14 cellular contexts compared by ENCODE assay signal in genomic region chr6:18266524-18266908, GRCh38. TPM values are rescaled to one million over a fixed set of nuclear protein-coding genes. Genes with fewer than 3 reads are reported as not detected.
DNase-seq lines count a peak whose midpoint lies in the region; ATAC-seq and TF ChIP-seq lines count a peak whose summit lies in the region.
"Had no signal": no experiment of that assay in that cellular context is flagged by ENCODE, and none has a peak within 500 bp of the region (broad histone marks: within the 10 kb centered on the region; RNA-seq: fewer than 3 reads in every experiment).

No MANE protein-coding gene starts in this region.

- H3K4me2 ChIP-seq in mesenchymal stem cell (ENCODE audit: low read length, poor library complexity, severe bottlenecking) (no peak overlapping the region), smooth muscle cell (no peak overlapping the region)
- H3K4me2 ChIP-seq: GM23338 had no signal

- H3F3A ChIP-seq in smooth muscle cell (ENCODE audit: low read depth) = peaks cover 8% of the 10 kb centered on the region

- H3K9ac ChIP-seq in mesenchymal stem cell (ENCODE audit: low read length) = no peak overlapping the region
- H3K9ac ChIP-seq in smooth muscle cell (ENCODE audit: low read depth) = no peak overlapping the region

- intact Hi-C loops in right cardiac atrium (cut with DNase I) = no loop called here
- intact Hi-C loops in cardiac septum (cut with DNase I) = loop anchor here (10.0 kb wide), 1 partner anchor 112 kb away; the partner anchor contains the start of genes KDM1B and TPMT

- no peaks in the 10 kb centered on the region for H3K27me3 ChIP-seq in right cardiac atrium (ENCODE audit: control insufficient read depth, insufficient read depth)
- H3K27me3 ChIP-seq in mesenchymal stem cell (ENCODE audit: control insufficient read depth in 1 of 2, insufficient read depth in 1 of 2, low read length in 2 of 2) = no peaks in the 10 kb centered on the region
- no peaks in the 10 kb centered on the region for H3K27me3 ChIP-seq in smooth muscle cell (ENCODE audit: low read depth)

- TF ChIP-seq CTCF in smooth muscle cell (IDR thresholded peaks at IDR 0.05; ENCODE audit: borderline replicate concordance, insufficient read depth, poor library complexity, severe bottlenecking) = no peak

- H4K20me1 ChIP-seq in smooth muscle cell (ENCODE audit: low read depth) = peaks cover 13% of the 10 kb centered on the region

- H4K8ac ChIP-seq in mesenchymal stem cell (ENCODE audit: low read length) = no peak overlapping the region

- H3K14ac ChIP-seq in mesenchymal stem cell (ENCODE audit: low read length in 2 of 2) = no peak overlapping the region

- H4K91ac ChIP-seq in mesenchymal stem cell (ENCODE audit: low read length) = peak overlapping the region; percentile 18

- WGBS in right cardiac atrium = 97% methylated on average over 11 of the region's 11 CpGs
- 98% methylated on average over 10 of the region's 11 CpGs for WGBS in mesenchymal stem cell
- 89% methylated on average over 11 of the region's 11 CpGs for WGBS in smooth muscle cell (ENCODE audit: low lambda C conversion rate)

- H3K18ac ChIP-seq in mesenchymal stem cell (ENCODE audit: low read depth in 1 of 2, low read length in 2 of 2) = no peak overlapping the region

- H3K27ac ChIP-seq in right cardiac atrium (ENCODE audit: low read length) (no peak overlapping the region), mesenchymal stem cell (ENCODE audit: low read length, poor library complexity, severe bottlenecking) (no peak overlapping the region), smooth muscle cell (ENCODE audit: low read depth) (no peak overlapping the region)

- H3K4ac ChIP-seq in mesenchymal stem cell (ENCODE audit: low read depth in 1 of 2, low read length in 2 of 2) = no peak overlapping the region

- H2BK12ac ChIP-seq in mesenchymal stem cell (ENCODE audit: low read length in 2 of 2) = no peak overlapping the region

- H2BK5ac ChIP-seq in mesenchymal stem cell (ENCODE audit: low read depth, low read length, poor library complexity, severe bottlenecking) = no peak overlapping the region

- H3K36me3 ChIP-seq in mesenchymal stem cell (ENCODE audit: control insufficient read depth in 1 of 2, insufficient read depth in 2 of 2, low read depth in 1 of 2, low read length in 2 of 2) (no peaks in the 10 kb centered on the region), smooth muscle cell (ENCODE audit: low read depth) (no peaks in the 10 kb centered on the region)

- no peak overlapping the region for H2BK120ac ChIP-seq in mesenchymal stem cell (ENCODE audit: low read depth, low read length)

- no peak overlapping the region for H2AK5ac ChIP-seq in mesenchymal stem cell (ENCODE audit: low read length, severe bottlenecking)

- DNase-seq in right cardiac atrium (peak in 2 of 3 donors; percentile 48 to 58), cardiac septum (ENCODE audit: low spot score) (no peak), SHP77 treated with DMSO at 0.1 percent for 48 hours (lab: John Stamatoyannopoulos, UW) (peak; percentile 3), mesenchymal stem cell (no peak), smooth muscle cell (lab: John Stamatoyannopoulos, UW; ENCODE audit: unreplicated experiment) (no peak)
- no peak for DNase-seq in effector CD8-positive, alpha-beta T cell (lab: John Stamatoyannopoulos, UW)
- DNase-seq: C1 segment of cervical spinal cord, Calu3, COR-L47, DMS79 treated with DMSO at 0.1 percent for 48 hours, GF-D8, HFFc6 had no signal

- H3K4me1 ChIP-seq in right cardiac atrium (ENCODE audit: control insufficient read depth, insufficient read depth, low read length) (no peaks in the 10 kb centered on the region), mesenchymal stem cell (ENCODE audit: control insufficient read depth, insufficient read depth, low read depth, low read length) (no peaks in the 10 kb centered on the region), smooth muscle cell (ENCODE audit: low read depth) (peaks cover 10% of the 10 kb centered on the region)

- peak overlapping the region in 1 of 2 experiments; percentile 67 for H3K23ac ChIP-seq in mesenchymal stem cell (ENCODE audit: low read length in 2 of 2)

- no peak overlapping the region for H2AFZ ChIP-seq in mesenchymal stem cell (ENCODE audit: low read depth, low read length)
- no peak overlapping the region for H2AFZ ChIP-seq in smooth muscle cell (ENCODE audit: low read depth)
- H2AFZ ChIP-seq: GM23338 had no signal

- H3K9me3 ChIP-seq in right cardiac atrium (ENCODE audit: control insufficient read depth, low read length) = no peaks in the 10 kb centered on the region
- H3K9me3 ChIP-seq in mesenchymal stem cell (ENCODE audit: control insufficient read depth, low read length) = no peaks in the 10 kb centered on the region
- H3K9me3 ChIP-seq in smooth muscle cell (replicated peaks; ENCODE audit: low read depth) = no peaks in the 10 kb centered on the region
- H3K9me3 ChIP-seq: HAP-1 had no signal

- no peaks in the 10 kb centered on the region for H3K79me1 ChIP-seq in mesenchymal stem cell (replicated peaks; ENCODE audit: low read length, poor library complexity, severe bottlenecking)

- ATAC-seq in right cardiac atrium = no peak
- ATAC-seq: GM23338 had no signal

- H3K4me3 ChIP-seq in right cardiac atrium (ENCODE audit: low read length) (no peak overlapping the region), mesenchymal stem cell (ENCODE audit: insufficient read depth in 1 of 2, low read depth in 1 of 2, low read length in 2 of 2) (peak overlapping the region in 1 of 2 experiments; percentile 20), smooth muscle cell (no peak overlapping the region)
- H3K4me3 ChIP-seq: GM23338, HAP-1 had no signal

- peaks cover 25% of the 10 kb centered on the region for H3K79me2 ChIP-seq in smooth muscle cell (ENCODE audit: low read depth)

- no peak overlapping the region for H2BK15ac ChIP-seq in mesenchymal stem cell (ENCODE audit: low read depth, poor library complexity, severe bottlenecking)

RNA-seq across cellular contexts. Expression of gene DEK, which starts 2.2 kb away (rescaled TPM):
- total RNA-seq in right cardiac atrium (10 to 100 TPM; 82.5 to 97.9 (median 89.1) TPM), cardiac septum (37.6 TPM), smooth muscle cell (50.7 and 56.5 TPM in 2 replicates)
- polyA plus RNA-seq in right cardiac atrium (49.9 TPM), smooth muscle cell (33.5 and 33.7 TPM in 2 replicates)
- polyA plus RNA-seq in mesenchymal stem cell (2013, experiment 1 of 2) = 82.1 TPM
- 79.4 TPM for polyA plus RNA-seq in mesenchymal stem cell (2013, experiment 2 of 2)

Comparison
In these comparisons a context has a peak if more than half of its experiments do, and no peak if none do; other contexts are left out.
1. DNase-seq: peak in right cardiac atrium (2 of 3) and SHP77 treated with DMSO at 0.1 percent for 48 hours (single experiment); none in cardiac septum (single experiment), mesenchymal stem cell (single experiment), effector CD8-positive, alpha-beta T cell (single experiment) and smooth muscle cell (single experiment).